ENCODE assay signal across 1 cellular context in the genomic region with DNA sequence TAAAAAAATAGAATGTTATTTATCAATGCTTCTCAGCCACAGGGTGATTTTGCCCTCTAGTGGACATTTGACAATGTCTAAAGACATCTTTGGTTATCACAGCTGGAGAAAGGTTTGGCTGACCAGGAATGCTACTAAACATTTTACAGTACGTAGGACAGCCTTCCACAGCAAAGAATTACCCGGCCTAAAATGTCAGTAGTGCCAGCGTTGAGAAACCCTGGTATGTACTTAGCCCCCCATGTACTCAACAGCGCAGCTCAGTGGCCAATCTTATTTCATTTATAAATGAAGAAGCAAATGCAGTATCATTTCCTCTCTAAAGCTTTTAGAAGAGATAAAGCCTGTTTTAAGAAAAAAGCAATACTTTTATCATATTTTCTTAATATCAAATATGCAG.
TF ChIP-seq lines count a peak whose summit lies in the region.

No MANE protein-coding gene starts in this region.

TF ChIP-seq in GM23338, 12 proteins besides CTCF, POLR2A, EP300 and RAD21 (continued from another document):
- TF ChIP-seq, protein P1, sequence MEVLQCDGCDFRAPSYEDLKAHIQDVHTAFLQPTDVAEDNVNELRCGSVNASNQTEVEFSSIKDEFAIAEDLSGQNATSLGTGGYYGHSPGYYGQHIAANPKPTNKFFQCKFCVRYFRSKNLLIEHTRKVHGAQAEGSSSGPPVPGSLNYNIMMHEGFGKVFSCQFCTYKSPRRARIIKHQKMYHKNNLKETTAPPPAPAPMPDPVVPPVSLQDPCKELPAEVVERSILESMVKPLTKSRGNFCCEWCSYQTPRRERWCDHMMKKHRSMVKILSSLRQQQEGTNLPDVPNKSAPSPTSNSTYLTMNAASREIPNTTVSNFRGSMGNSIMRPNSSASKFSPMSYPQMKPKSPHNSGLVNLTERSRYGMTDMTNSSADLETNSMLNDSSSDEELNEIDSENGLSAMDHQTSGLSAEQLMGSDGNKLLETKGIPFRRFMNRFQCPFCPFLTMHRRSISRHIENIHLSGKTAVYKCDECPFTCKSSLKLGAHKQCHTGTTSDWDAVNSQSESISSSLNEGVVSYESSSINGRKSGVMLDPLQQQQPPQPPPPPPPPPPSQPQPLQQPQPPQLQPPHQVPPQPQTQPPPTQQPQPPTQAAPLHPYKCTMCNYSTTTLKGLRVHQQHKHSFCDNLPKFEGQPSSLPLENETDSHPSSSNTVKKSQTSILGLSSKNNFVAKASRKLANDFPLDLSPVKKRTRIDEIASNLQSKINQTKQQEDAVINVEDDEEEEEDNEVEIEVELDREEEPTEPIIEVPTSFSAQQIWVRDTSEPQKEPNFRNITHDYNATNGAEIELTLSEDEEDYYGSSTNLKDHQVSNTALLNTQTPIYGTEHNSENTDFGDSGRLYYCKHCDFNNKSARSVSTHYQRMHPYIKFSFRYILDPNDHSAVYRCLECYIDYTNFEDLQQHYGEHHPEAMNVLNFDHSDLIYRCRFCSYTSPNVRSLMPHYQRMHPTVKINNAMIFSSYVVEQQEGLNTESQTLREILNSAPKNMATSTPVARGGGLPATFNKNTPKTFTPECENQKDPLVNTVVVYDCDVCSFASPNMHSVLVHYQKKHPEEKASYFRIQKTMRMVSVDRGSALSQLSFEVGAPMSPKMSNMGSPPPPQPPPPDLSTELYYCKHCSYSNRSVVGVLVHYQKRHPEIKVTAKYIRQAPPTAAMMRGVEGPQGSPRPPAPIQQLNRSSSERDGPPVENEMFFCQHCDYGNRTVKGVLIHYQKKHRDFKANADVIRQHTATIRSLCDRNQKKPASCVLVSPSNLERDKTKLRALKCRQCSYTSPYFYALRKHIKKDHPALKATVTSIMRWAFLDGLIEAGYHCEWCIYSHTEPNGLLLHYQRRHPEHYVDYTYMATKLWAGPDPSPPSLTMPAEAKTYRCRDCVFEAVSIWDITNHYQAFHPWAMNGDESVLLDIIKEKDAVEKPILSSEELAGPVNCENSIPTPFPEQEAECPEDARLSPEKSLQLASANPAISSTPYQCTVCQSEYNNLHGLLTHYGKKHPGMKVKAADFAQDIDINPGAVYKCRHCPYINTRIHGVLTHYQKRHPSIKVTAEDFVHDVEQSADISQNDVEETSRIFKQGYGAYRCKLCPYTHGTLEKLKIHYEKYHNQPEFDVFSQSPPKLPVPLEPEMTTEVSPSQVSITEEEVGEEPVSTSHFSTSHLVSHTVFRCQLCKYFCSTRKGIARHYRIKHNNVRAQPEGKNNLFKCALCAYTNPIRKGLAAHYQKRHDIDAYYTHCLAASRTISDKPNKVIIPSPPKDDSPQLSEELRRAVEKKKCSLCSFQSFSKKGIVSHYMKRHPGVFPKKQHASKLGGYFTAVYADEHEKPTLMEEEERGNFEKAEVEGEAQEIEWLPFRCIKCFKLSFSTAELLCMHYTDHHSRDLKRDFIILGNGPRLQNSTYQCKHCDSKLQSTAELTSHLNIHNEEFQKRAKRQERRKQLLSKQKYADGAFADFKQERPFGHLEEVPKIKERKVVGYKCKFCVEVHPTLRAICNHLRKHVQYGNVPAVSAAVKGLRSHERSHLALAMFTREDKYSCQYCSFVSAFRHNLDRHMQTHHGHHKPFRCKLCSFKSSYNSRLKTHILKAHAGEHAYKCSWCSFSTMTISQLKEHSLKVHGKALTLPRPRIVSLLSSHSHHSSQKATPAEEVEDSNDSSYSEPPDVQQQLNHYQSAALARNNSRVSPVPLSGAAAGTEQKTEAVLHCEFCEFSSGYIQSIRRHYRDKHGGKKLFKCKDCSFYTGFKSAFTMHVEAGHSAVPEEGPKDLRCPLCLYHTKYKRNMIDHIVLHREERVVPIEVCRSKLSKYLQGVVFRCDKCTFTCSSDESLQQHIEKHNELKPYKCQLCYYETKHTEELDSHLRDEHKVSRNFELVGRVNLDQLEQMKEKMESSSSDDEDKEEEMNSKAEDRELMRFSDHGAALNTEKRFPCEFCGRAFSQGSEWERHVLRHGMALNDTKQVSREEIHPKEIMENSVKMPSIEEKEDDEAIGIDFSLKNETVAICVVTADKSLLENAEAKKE (CRISPR knock-in tag; IDR thresholded peaks at IDR 0.05) = no peak
- TF ChIP-seq, protein P2, sequence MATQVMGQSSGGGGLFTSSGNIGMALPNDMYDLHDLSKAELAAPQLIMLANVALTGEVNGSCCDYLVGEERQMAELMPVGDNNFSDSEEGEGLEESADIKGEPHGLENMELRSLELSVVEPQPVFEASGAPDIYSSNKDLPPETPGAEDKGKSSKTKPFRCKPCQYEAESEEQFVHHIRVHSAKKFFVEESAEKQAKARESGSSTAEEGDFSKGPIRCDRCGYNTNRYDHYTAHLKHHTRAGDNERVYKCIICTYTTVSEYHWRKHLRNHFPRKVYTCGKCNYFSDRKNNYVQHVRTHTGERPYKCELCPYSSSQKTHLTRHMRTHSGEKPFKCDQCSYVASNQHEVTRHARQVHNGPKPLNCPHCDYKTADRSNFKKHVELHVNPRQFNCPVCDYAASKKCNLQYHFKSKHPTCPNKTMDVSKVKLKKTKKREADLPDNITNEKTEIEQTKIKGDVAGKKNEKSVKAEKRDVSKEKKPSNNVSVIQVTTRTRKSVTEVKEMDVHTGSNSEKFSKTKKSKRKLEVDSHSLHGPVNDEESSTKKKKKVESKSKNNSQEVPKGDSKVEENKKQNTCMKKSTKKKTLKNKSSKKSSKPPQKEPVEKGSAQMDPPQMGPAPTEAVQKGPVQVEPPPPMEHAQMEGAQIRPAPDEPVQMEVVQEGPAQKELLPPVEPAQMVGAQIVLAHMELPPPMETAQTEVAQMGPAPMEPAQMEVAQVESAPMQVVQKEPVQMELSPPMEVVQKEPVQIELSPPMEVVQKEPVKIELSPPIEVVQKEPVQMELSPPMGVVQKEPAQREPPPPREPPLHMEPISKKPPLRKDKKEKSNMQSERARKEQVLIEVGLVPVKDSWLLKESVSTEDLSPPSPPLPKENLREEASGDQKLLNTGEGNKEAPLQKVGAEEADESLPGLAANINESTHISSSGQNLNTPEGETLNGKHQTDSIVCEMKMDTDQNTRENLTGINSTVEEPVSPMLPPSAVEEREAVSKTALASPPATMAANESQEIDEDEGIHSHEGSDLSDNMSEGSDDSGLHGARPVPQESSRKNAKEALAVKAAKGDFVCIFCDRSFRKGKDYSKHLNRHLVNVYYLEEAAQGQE (IDR thresholded peaks at IDR 0.05; ENCODE audit: unreplicated experiment) = no peak
- no peak for TF ChIP-seq POLR2AphosphoS5 (IDR thresholded peaks at IDR 0.05; ENCODE audit: low read depth)
- TF ChIP-seq STAT1 (IDR thresholded peaks at IDR 0.05; ENCODE audit: unreplicated experiment) = no peak
- TF ChIP-seq ZNF114 (CRISPR knock-in tag; IDR thresholded peaks at IDR 0.05) = no peak
- no peak for TF ChIP-seq JUNB (IDR thresholded peaks at IDR 0.05; ENCODE audit: unreplicated experiment)
- TF ChIP-seq, protein P3, sequence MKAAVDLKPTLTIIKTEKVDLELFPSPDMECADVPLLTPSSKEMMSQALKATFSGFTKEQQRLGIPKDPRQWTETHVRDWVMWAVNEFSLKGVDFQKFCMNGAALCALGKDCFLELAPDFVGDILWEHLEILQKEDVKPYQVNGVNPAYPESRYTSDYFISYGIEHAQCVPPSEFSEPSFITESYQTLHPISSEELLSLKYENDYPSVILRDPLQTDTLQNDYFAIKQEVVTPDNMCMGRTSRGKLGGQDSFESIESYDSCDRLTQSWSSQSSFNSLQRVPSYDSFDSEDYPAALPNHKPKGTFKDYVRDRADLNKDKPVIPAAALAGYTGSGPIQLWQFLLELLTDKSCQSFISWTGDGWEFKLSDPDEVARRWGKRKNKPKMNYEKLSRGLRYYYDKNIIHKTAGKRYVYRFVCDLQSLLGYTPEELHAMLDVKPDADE (IDR thresholded peaks at IDR 0.05) = no peak
